In genomic region chr15:49169880-49170597, GRCh38 we compare ENCODE assay signal across 8 cellular contexts. TPM values are rescaled to one million over a fixed set of nuclear protein-coding genes. Genes with fewer than 3 reads are reported as not detected.
DNase-seq lines count a peak whose midpoint lies in the region; ATAC-seq and TF ChIP-seq lines count a peak whose summit lies in the region.

TSS of gene GALK2 (plus strand) at chr15:49170247. CDS start at chr15:49170323, 76 bp downstream.

- ATAC-seq in GM21423 (IDR thresholded peaks at IDR 0.05; ENCODE audit: unreplicated experiment): peak; percentile 92
- peak; percentile 100 for ATAC-seq in mucosa of descending colon

- CTCF ChIA-PET in Calu3 (lab: Charles Lee): interaction anchor here (0.5 to 1.3 kb wide), 3 partner anchors 9 to 24 kb away, joined by 3 to 6 read pairs (median 5); no protein-coding TSS in a partner anchor
- CTCF ChIA-PET in OCI-LY7 (lab: Charles Lee; ENCODE audit: unreplicated experiment): no interaction called here

- intact Hi-C loops in Calu3 (cut with micrococcal nuclease; ENCODE audit: unreplicated experiment): loop anchor here (1.0 kb wide), 1 partner anchor 35 kb away; no protein-coding TSS in a partner anchor
- intact Hi-C loops in OCI-LY7 (cut with micrococcal nuclease; ENCODE audit: unreplicated experiment): loop anchor here (1.0 kb wide), 1 partner anchor 13 kb away; no protein-coding TSS in a partner anchor
- intact Hi-C loops in mucosa of descending colon (cut with DNase I, micrococcal nuclease): no loop called here

- H3K27me3 ChIP-seq in HUES6 (ENCODE audit: control insufficient read depth, insufficient read depth, low read length): peaks cover 4% of the 10 kb centered on the region; the same call in 1 of the 2 replicates

- POLR2A ChIA-PET in OCI-LY7 (lab: Charles Lee): interaction anchor here (0.6 to 2.9 kb wide), 11 partner anchors 9 to 1170 kb away, joined by 3 to 27 read pairs (median 4); partner anchors contain the start of genes CEP152, COPS2 and EID1

- H3K9me2 ChIP-seq in OCI-LY7 (ENCODE audit: insufficient read depth, low read length): no peaks in the 10 kb centered on the region

- no peaks in the 10 kb centered on the region for H3K27me3 Mint-ChIP-seq in Calu3 (ENCODE audit: unreplicated experiment)

- no peak for TF ChIP-seq CTCF in Calu3 (IDR thresholded peaks at IDR 0.05; ENCODE audit: unreplicated experiment)
- TF ChIP-seq CTCF in OCI-LY7 (conservative IDR thresholded peaks at IDR 0.05; ENCODE audit: low read length): no peak
- no peak for TF ChIP-seq CTCF in epithelial cell of esophagus (IDR thresholded peaks at IDR 0.05; ENCODE audit: insufficient read depth, low read depth, low read length, missing control alignments)
- TF ChIP-seq CTCF in mucosa of descending colon (IDR thresholded peaks at IDR 0.05): no peak

- DNase-seq in Calu3 (peak; percentile 88), OCI-LY7 (ENCODE audit: low spot score) (peak; percentile 78), activated T-cell treated with anti-CD3 and anti-CD28 coated beads for 24 hours (ENCODE audit: low read depth) (peak; percentile 76), epithelial cell of esophagus (ENCODE audit: low read depth) (peak; percentile 94), mucosa of descending colon (peak; percentile 90 to 94 (median 92))
- DNase-seq in stimulated activated CD8-positive, alpha-beta memory T cell treated with anti-CD3 and anti-CD28 coated beads, Interleukin-4, amount 100 ng/mL, for 24 hours (ENCODE audit: low read depth): peak; percentile 69

- peak within 1 kb of the TSS; percentile 75 for H3K9ac ChIP-seq in HUES6 (ENCODE audit: low read length)

- no peaks in the 10 kb centered on the region for H4K20me1 ChIP-seq in OCI-LY7 (ENCODE audit: insufficient read depth, low read length)

- H3K4me3 Mint-ChIP-seq in Calu3 (ENCODE audit: low read depth, unreplicated experiment): peak within 1 kb of the TSS; percentile 93

- H3K36me3 Mint-ChIP-seq in Calu3 (ENCODE audit: insufficient read depth, unreplicated experiment): peaks cover 25% of the 10 kb centered on the region

- BruUV-seq in Calu3 (replicated peaks; lab: Mats Ljungman, UMichigan) (no TSS peak), OCI-LY7 (replicated peaks; lab: Mats Ljungman, UMichigan) (no TSS peak)

- H2AFZ ChIP-seq in OCI-LY7 (ENCODE audit: low read length): peak within 1 kb of the TSS; percentile 83

- H3K27ac ChIP-seq in HUES6 (ENCODE audit: low read depth, low read length): no peak within 1 kb of the TSS
- H3K27ac ChIP-seq in OCI-LY7 (ENCODE audit: low read depth, low read length, poor library complexity, severe bottlenecking): peak within 1 kb of the TSS; percentile 29

- H3K4me1 Mint-ChIP-seq in Calu3 (ENCODE audit: low read depth, unreplicated experiment): peaks cover 16% of the 10 kb centered on the region

- peaks cover 22% of the 10 kb centered on the region; the same call in 1 of the 2 replicates for H3K79me2 ChIP-seq in OCI-LY7 (ENCODE audit: insufficient read depth, low read depth, low read length)

- H3K36me3 ChIP-seq in HUES6 (ENCODE audit: control insufficient read depth, insufficient read depth, low read length): no peaks in the 10 kb centered on the region
- peaks cover 4% of the 10 kb centered on the region; the same call in 1 of the 2 replicates for H3K36me3 ChIP-seq in OCI-LY7 (ENCODE audit: insufficient read depth, low read length)
- H3K36me3 ChIP-seq in mucosa of descending colon (ENCODE audit: low read depth): no peaks in the 10 kb centered on the region

- H3K27ac Mint-ChIP-seq in Calu3 (ENCODE audit: unreplicated experiment): peak within 1 kb of the TSS; percentile 97

- H3K4me3 ChIP-seq in HUES6 (ENCODE audit: low read depth, low read length) (peak within 1 kb of the TSS; percentile 81), OCI-LY7 (ENCODE audit: low read depth, low read length, poor library complexity, severe bottlenecking) (peak within 1 kb of the TSS; percentile 74), epithelial cell of esophagus (ENCODE audit: low read length) (peak within 1 kb of the TSS; percentile 82), mucosa of descending colon (peak within 1 kb of the TSS; percentile 52)

- no peaks in the 10 kb centered on the region for H3K9me3 Mint-ChIP-seq in Calu3 (ENCODE audit: low read depth, unreplicated experiment)

- H3K9me3 ChIP-seq in HUES6 (ENCODE audit: control insufficient read depth, insufficient read depth, low read depth, low read length): peaks cover 4% of the 10 kb centered on the region; the same call in 1 of the 2 replicates
- H3K9me3 ChIP-seq in OCI-LY7 (ENCODE audit: low read length): no peaks in the 10 kb centered on the region; the same call in 1 of the 2 replicates
- no peaks in the 10 kb centered on the region for H3K9me3 ChIP-seq in mucosa of descending colon

- H3K4me1 ChIP-seq in HUES6 (ENCODE audit: control insufficient read depth, insufficient read depth, low read length): no peaks in the 10 kb centered on the region
- H3K4me1 ChIP-seq in OCI-LY7 (ENCODE audit: insufficient read depth, low read length, poor library complexity, severe bottlenecking): peaks cover 18% of the 10 kb centered on the region
- H3K4me1 ChIP-seq in mucosa of descending colon (ENCODE audit: low read depth): peaks cover 8% of the 10 kb centered on the region

- peak within 1 kb of the TSS; percentile 75 for H3K4me2 ChIP-seq in OCI-LY7 (ENCODE audit: low read length)

RNA-seq across cellular contexts. Expression of gene GALK2, which starts in this region (rescaled TPM):
- total RNA-seq in Calu3 (2022) (44.2 and 48.3 TPM in 2 replicates), OCI-LY7 (2022) (26.8 and 27.9 TPM in 2 replicates), mucosa of descending colon (10 to 100 TPM; 35.6 to 39.7 (median 39.5) TPM)
- 21.1 and 31.5 TPM in 2 replicates for total RNA-seq in OCI-LY7 (2014; rRNA removed; shearing (Covaris generic))

Comparison
In these comparisons a context has a peak if more than half of its experiments do, and no peak if none do; other contexts are left out.
1. intact Hi-C loops: an anchor here in Calu3 (1.0 kb wide) and OCI-LY7 (1.0 kb wide); none called in mucosa of descending colon.